In genomic region chr11:62556102-62556871, GRCh38 we compare ENCODE assay signal across 8 cellular contexts. TPM values are rescaled to one million over a fixed set of nuclear protein-coding genes. Genes with fewer than 3 reads are reported as not detected.
DNase-seq lines count a peak whose midpoint lies in the region; ATAC-seq and TF ChIP-seq lines count a peak whose summit lies in the region.

No MANE protein-coding gene starts in this region.

- H3K79me1 ChIP-seq in mesendoderm (ENCODE audit: low read length), result peaks cover 17% of the 10 kb centered on the region

- TF ChIP-seq CTCF in GM06990 (IDR thresholded peaks at IDR 0.05; ENCODE audit: insufficient read depth, low read length, poor library complexity, severe bottlenecking), result no peak

- peaks cover 80% of the 10 kb centered on the region for H3K36me3 Mint-ChIP-seq in stimulated activated effector memory CD8-positive, alpha-beta T cell treated with anti-CD3 and anti-CD28 coated beads, Interleukin-12 subunit alpha, Interleukin-12 subunit beta, amount 100 ng/mL, for 72 hours

- no peak overlapping the region for H2BK120ac ChIP-seq in mesendoderm (ENCODE audit: low read depth, low read length)

- H3K4me3 ChIP-seq in GM06990 (replicated peaks; ENCODE audit: low read depth, low read length) (peak overlapping the region; percentile 1; the same call in 1 of the 2 replicates), mesendoderm (ENCODE audit: low read length) (no peak overlapping the region)
- H3K4me3 ChIP-seq in effector memory CD4-positive, alpha-beta T cell (ENCODE audit: insufficient read depth, low read depth, low read length, poor library complexity, severe bottlenecking), result peak overlapping the region; percentile 44

- H4K5ac ChIP-seq in mesendoderm (ENCODE audit: low read length), result no peak overlapping the region

- no peak overlapping the region for H4K8ac ChIP-seq in mesendoderm (ENCODE audit: low read depth, low read length)

- H3K9ac ChIP-seq in mesendoderm (ENCODE audit: low read length), result peak overlapping the region; percentile 40

- no peak overlapping the region for H3K4me2 ChIP-seq in mesendoderm (ENCODE audit: low read length)

- peak overlapping the region; percentile 76 for H3K4me3 Mint-ChIP-seq in stimulated activated effector memory CD8-positive, alpha-beta T cell treated with anti-CD3 and anti-CD28 coated beads, Interleukin-12 subunit alpha, Interleukin-12 subunit beta, amount 100 ng/mL, for 72 hours

- no peaks in the 10 kb centered on the region for H3K9me3 ChIP-seq in effector memory CD4-positive, alpha-beta T cell (ENCODE audit: control insufficient read depth, low read length)

- no peak overlapping the region for H2AK5ac ChIP-seq in mesendoderm (ENCODE audit: low read length)

- H3K79me2 ChIP-seq in mesendoderm (ENCODE audit: control insufficient read depth, insufficient read depth, low read length), result peaks cover 7% of the 10 kb centered on the region

- no peak overlapping the region for H2BK5ac ChIP-seq in mesendoderm (ENCODE audit: low read length)

- DNase-seq in GM06990 (ENCODE audit: extremely low read depth, insufficient read length) (peak; percentile 78), NCI-H69 (lab: John Stamatoyannopoulos, UW) (peak; percentile 60), mesendoderm (peak; percentile 96)
- DNase-seq in activated CD8-positive, alpha-beta memory T cell treated with anti-CD3 and anti-CD28 coated beads for 1 hour (ENCODE audit: extremely low read depth in 1 of 2, low read depth in 1 of 2), result peak; percentile 65 to 66
- peak; percentile 76 to 83 (median 78) for DNase-seq in effector memory CD4-positive, alpha-beta T cell
- DNase-seq in stimulated activated effector memory CD8-positive, alpha-beta T cell treated with anti-CD3 and anti-CD28 coated beads, Interleukin-12 subunit alpha, Interleukin-12 subunit beta, amount 100 ng/mL, for 72 hours (ENCODE audit: low spot score in 2 of 2), result peak; percentile 63 to 93

- peak overlapping the region; percentile 99 for H3K27ac ChIP-seq in effector memory CD4-positive, alpha-beta T cell (ENCODE audit: insufficient read depth, low read length, poor library complexity, severe bottlenecking)
- H3K27ac ChIP-seq in mesendoderm (ENCODE audit: low read depth, low read length), result peak overlapping the region; percentile 59

- H3K27ac Mint-ChIP-seq in stimulated activated effector memory CD8-positive, alpha-beta T cell treated with anti-CD3 and anti-CD28 coated beads, Interleukin-12 subunit alpha, Interleukin-12 subunit beta, amount 100 ng/mL, for 72 hours, result peak overlapping the region; percentile 97

- WGBS in mesendoderm (ENCODE audit: extremely low coverage, insufficient coverage, low lambda C conversion rate), result no CpG with 5 or more reads among the region's 14 CpGs

- H3K23ac ChIP-seq in mesendoderm (ENCODE audit: low read length), result peak overlapping the region; percentile 85

- no peaks in the 10 kb centered on the region for H3K9me3 Mint-ChIP-seq in stimulated activated effector memory CD8-positive, alpha-beta T cell treated with anti-CD3 and anti-CD28 coated beads, Interleukin-12 subunit alpha, Interleukin-12 subunit beta, amount 100 ng/mL, for 72 hours

- no peak overlapping the region for H3K4ac ChIP-seq in mesendoderm (ENCODE audit: low read depth, low read length)

- H3K18ac ChIP-seq in mesendoderm (ENCODE audit: low read length), result peak overlapping the region; percentile 1

- H3K4me1 ChIP-seq in effector memory CD4-positive, alpha-beta T cell (ENCODE audit: control insufficient read depth, insufficient read depth, low read length, poor library complexity, severe bottlenecking), result peaks cover 91% of the 10 kb centered on the region
- H3K4me1 ChIP-seq in mesendoderm (ENCODE audit: control insufficient read depth, low read depth, low read length), result peaks cover 28% of the 10 kb centered on the region

- ATAC-seq in HG02798 (IDR thresholded peaks at IDR 0.05; ENCODE audit: poor library complexity, unreplicated experiment) (peak; percentile 41), GM18870 (IDR thresholded peaks at IDR 0.05; ENCODE audit: unreplicated experiment) (no peak)
- ATAC-seq in stimulated activated effector memory CD8-positive, alpha-beta T cell treated with anti-CD3 and anti-CD28 coated beads, Interleukin-12 subunit alpha, Interleukin-12 subunit beta, amount 100 ng/mL, for 72 hours, result peak; percentile 76

- H3K36me3 ChIP-seq in GM06990 (ENCODE audit: control insufficient read depth, insufficient read depth, low read length) (peaks cover 19% of the 10 kb centered on the region), mesendoderm (ENCODE audit: control insufficient read depth, insufficient read depth, low read length) (peaks cover 19% of the 10 kb centered on the region)
- H3K36me3 ChIP-seq in effector memory CD4-positive, alpha-beta T cell (ENCODE audit: control insufficient read depth, insufficient read depth, low read length), result peaks cover 6% of the 10 kb centered on the region

- H3K27me3 ChIP-seq in GM06990 (replicated peaks; ENCODE audit: control insufficient read depth, insufficient read depth, low read length), result no peaks in the 10 kb centered on the region
- H3K27me3 ChIP-seq in effector memory CD4-positive, alpha-beta T cell (replicated peaks; ENCODE audit: control insufficient read depth, insufficient read depth, low read length, poor library complexity, severe bottlenecking), result no peaks in the 10 kb centered on the region
- no peaks in the 10 kb centered on the region for H3K27me3 ChIP-seq in mesendoderm (ENCODE audit: insufficient read depth, low read length, poor library complexity)

- H2BK15ac ChIP-seq in mesendoderm (replicated peaks; ENCODE audit: low read depth), result no peak overlapping the region

- peak overlapping the region; percentile 65 for H3K56ac ChIP-seq in mesendoderm (ENCODE audit: low read length)

- peaks cover 96% of the 10 kb centered on the region for H3K4me1 Mint-ChIP-seq in stimulated activated effector memory CD8-positive, alpha-beta T cell treated with anti-CD3 and anti-CD28 coated beads, Interleukin-12 subunit alpha, Interleukin-12 subunit beta, amount 100 ng/mL, for 72 hours

RNA-seq across cellular contexts. Expression of gene AHNAK, which starts 9.7 kb away (rescaled TPM):
- polyA plus RNA-seq in mesendoderm (2013, experiment 1 of 2), result 4.2 TPM
- polyA plus RNA-seq in mesendoderm (2013, experiment 2 of 2), result 3.9 TPM

RNA-seq across cellular contexts. Expression of gene EEF1G, which starts 17.4 kb away (rescaled TPM):
- 1,142 TPM for polyA plus RNA-seq in mesendoderm (2013, experiment 1 of 2)
- polyA plus RNA-seq in mesendoderm (2013, experiment 2 of 2), result 1,164 TPM

RNA-seq across cellular contexts. Expression of gene TUT1, which starts 35.0 kb away (rescaled TPM):
- polyA plus RNA-seq in mesendoderm (2013, experiment 1 of 2), result 12.7 TPM
- 13.0 TPM for polyA plus RNA-seq in mesendoderm (2013, experiment 2 of 2)

RNA-seq across cellular contexts. Expression of gene MTA2, which starts 45.4 kb away (rescaled TPM):
- 75.0 TPM for polyA plus RNA-seq in mesendoderm (2013, experiment 1 of 2)
- 74.7 TPM for polyA plus RNA-seq in mesendoderm (2013, experiment 2 of 2)

RNA-seq across cellular contexts. Expression of gene EML3, which starts 56.3 kb away (rescaled TPM):
- polyA plus RNA-seq in mesendoderm (2013, experiment 1 of 2), result 11.9 TPM
- 12.2 TPM for polyA plus RNA-seq in mesendoderm (2013, experiment 2 of 2)
